Comparison of ENCODE assay signal across 11 cellular contexts in genomic region chr2:144660518-144661316, GRCh38.
A peak's percentile ranks its signal among the peaks of the same experiment; 100 is the strongest.
DNase-seq lines count a peak whose midpoint lies in the region; ATAC-seq, FAIRE-seq and TF ChIP-seq lines count a peak whose summit lies in the region.
"Had no signal": no experiment of that assay in that cellular context is flagged by ENCODE, and none has a peak within 500 bp of the region (broad histone marks: within the 10 kb centered on the region; RNA-seq: fewer than 3 reads in every experiment).

No MANE protein-coding gene starts in this region.

- TF ChIP-seq CTCF in fibroblast of mammary gland (conservative IDR thresholded peaks at IDR 0.05; ENCODE audit: control insufficient read depth, insufficient read depth, low read depth, low read length): no peak

- ATAC-seq in GM19467 (IDR thresholded peaks at IDR 0.05; ENCODE audit: unreplicated experiment) (no peak), HG02610 (IDR thresholded peaks at IDR 0.05; ENCODE audit: unreplicated experiment) (no peak)

- DNase-seq in H54 (ENCODE audit: insufficient read length, low spot score): peak; percentile 3
- DNase-seq in SIG-M5 treated with dmso at 0.1 percent for 504 hours (lab: John Stamatoyannopoulos, UW; ENCODE audit: unreplicated experiment): peak; percentile 80
- peak; percentile 44 for DNase-seq in fibroblast of mammary gland (ENCODE audit: low read depth)
- peak; percentile 66 for DNase-seq in pons (ENCODE audit: low spot score)
- no peak for DNase-seq in inferior parietal cortex (ENCODE audit: extremely low spot score)
- DNase-seq in hepatic stellate cell (ENCODE audit: low spot score): no peak
- DNase-seq: activated gamma-delta T cell treated with Interleukin-2 at 50 U/mL for 16 hours, SJCRH30 had no signal

- FAIRE-seq in H54 (lab: Jason Lieb, UNC): peak; percentile 86
- FAIRE-seq: G401.6 had no signal

- H3K4me3 ChIP-seq in fibroblast of mammary gland (ENCODE audit: control insufficient read depth, low read depth, low read length): no peak overlapping the region
- H3K4me3 ChIP-seq: SJCRH30 had no signal

- no peak for TF ChIP-seq POLR2A in H54 (IDR thresholded peaks at IDR 0.05; ENCODE audit: low read depth, low read length)

Comparison
In these comparisons a context has a peak if more than half of its experiments do, and no peak if none do; other contexts are left out.
1. DNase-seq: peak in H54 (single experiment), SIG-M5 treated with dmso at 0.1 percent for 504 hours (single experiment), fibroblast of mammary gland (single experiment) and pons (single experiment); none in inferior parietal cortex (single experiment) and hepatic stellate cell (single experiment).